In genomic region chr10:68561804-68562649, GRCh38 we compare ENCODE assay signal across 9 cellular contexts. TPM values are rescaled to one million over a fixed set of nuclear protein-coding genes. Genes with fewer than 3 reads are reported as not detected.
DNase-seq lines count a peak whose midpoint lies in the region; ATAC-seq and TF ChIP-seq lines count a peak whose summit lies in the region.
"Had no signal": no experiment of that assay in that cellular context is flagged by ENCODE, and none has a peak within 500 bp of the region (broad histone marks: within the 10 kb centered on the region; RNA-seq: fewer than 3 reads in every experiment).

No MANE protein-coding gene starts in this region.

- H3K4me1 ChIP-seq in tibial nerve, result peaks cover 0 to 55% (median 0%) of the 10 kb centered on the region in 4 donors

- TF ChIP-seq CTCF in tibial nerve (IDR thresholded peaks at IDR 0.05), result no peak

- H3K27me3 Mint-ChIP-seq in activated naive CD4-positive, alpha-beta T cell treated with anti-CD3 and anti-CD28 coated beads, Interleukin-2, amount 10 ng/mL, durations not matched to agents 7 days and 5 days, result peaks cover 95% of the 10 kb centered on the region
- peaks cover 78% of the 10 kb centered on the region for H3K27me3 Mint-ChIP-seq in activated naive CD8-positive, alpha-beta T cell treated with anti-CD3 and anti-CD28 coated beads for 36 hours

- H3K36me3 Mint-ChIP-seq in activated naive CD4-positive, alpha-beta T cell treated with anti-CD3 and anti-CD28 coated beads, Interleukin-2, amount 10 ng/mL, durations not matched to agents 7 days and 5 days, result peaks cover 5% of the 10 kb centered on the region
- H3K36me3 Mint-ChIP-seq in activated naive CD4-positive, alpha-beta T cell treated with anti-CD3 and anti-CD28 coated beads, Interleukin-2, amount 50 U/mL, for 72 hours, result peaks cover 0 to 11% of the 10 kb centered on the region in 2 donors
- H3K36me3 Mint-ChIP-seq in activated naive CD8-positive, alpha-beta T cell treated with anti-CD3 and anti-CD28 coated beads for 36 hours, result peaks cover 2% of the 10 kb centered on the region

- peaks cover 0 to 6% of the 10 kb centered on the region in 2 donors for H3K27me3 ChIP-seq in tibial nerve

- no peaks in the 10 kb centered on the region for H3K9me3 ChIP-seq in tibial nerve
- H3K9me3 ChIP-seq: neutrophil had no signal

- H3K27ac ChIP-seq in tibial nerve, result peak overlapping the region; percentile 64 to 86 (median 71)
- H3K27ac ChIP-seq: neutrophil had no signal

- peak overlapping the region; percentile 73 to 99 (median 85) for H3K4me3 ChIP-seq in tibial nerve

- H3K27ac Mint-ChIP-seq in activated naive CD4-positive, alpha-beta T cell treated with anti-CD3 and anti-CD28 coated beads, Interleukin-2, amount 10 ng/mL, durations not matched to agents 7 days and 5 days, result peak overlapping the region; percentile 25
- no peak overlapping the region for H3K27ac Mint-ChIP-seq in activated naive CD4-positive, alpha-beta T cell treated with anti-CD3 and anti-CD28 coated beads, Interleukin-2, amount 50 U/mL, for 72 hours
- no peak overlapping the region for H3K27ac Mint-ChIP-seq in activated naive CD8-positive, alpha-beta T cell treated with anti-CD3 and anti-CD28 coated beads for 36 hours

- H3K4me1 Mint-ChIP-seq in activated naive CD4-positive, alpha-beta T cell treated with anti-CD3 and anti-CD28 coated beads, Interleukin-2, amount 10 ng/mL, durations not matched to agents 7 days and 5 days, result peaks cover 36% of the 10 kb centered on the region
- peaks cover 18% of the 10 kb centered on the region for H3K4me1 Mint-ChIP-seq in activated naive CD8-positive, alpha-beta T cell treated with anti-CD3 and anti-CD28 coated beads for 36 hours

- H3K36me3 ChIP-seq in tibial nerve, result no peaks in the 10 kb centered on the region
- H3K36me3 ChIP-seq: neutrophil had no signal

- H3K4me3 Mint-ChIP-seq in activated naive CD4-positive, alpha-beta T cell treated with anti-CD3 and anti-CD28 coated beads, Interleukin-2, amount 10 ng/mL, durations not matched to agents 7 days and 5 days, result peak overlapping the region; percentile 63
- peak overlapping the region; percentile 42 for H3K4me3 Mint-ChIP-seq in activated naive CD8-positive, alpha-beta T cell treated with anti-CD3 and anti-CD28 coated beads for 36 hours

- no peak for ATAC-seq in activated naive CD4-positive, alpha-beta T cell treated with anti-CD3 and anti-CD28 coated beads, Interleukin-2, amount 50 U/mL, for 72 hours

- no peak for TF ChIP-seq EP300 in tibial nerve (IDR thresholded peaks at IDR 0.05)

- no peak for DNase-seq in activated naive CD4-positive, alpha-beta T cell treated with anti-CD3 and anti-CD28 coated beads, Interleukin-2, amount 10 ng/mL, durations not matched to agents 7 days and 5 days
- DNase-seq in activated naive CD4-positive, alpha-beta T cell treated with anti-CD3 and anti-CD28 coated beads, Interleukin-2, amount 50 U/mL, for 72 hours (ENCODE audit: low spot score in 2 of 2), result no peak
- no peak for DNase-seq in activated naive CD8-positive, alpha-beta T cell treated with anti-CD3 and anti-CD28 coated beads for 36 hours
- DNase-seq in islet precursor cell (peak; percentile 75), tibial nerve (ENCODE audit: low spot score in 2 of 2) (peak in 1 of 2 donors; percentile 10), NCI-H187 treated with DMSO at 0.1 percent for 48 hours (lab: John Stamatoyannopoulos, UW) (no peak), mesenteric fat pad (ENCODE audit: low spot score) (no peak), SW480 (ENCODE audit: low spot score) (no peak)

- 21% methylated on average over 31 of the region's 31 CpGs for WGBS in tibial nerve, 2 donors

- no peak for TF ChIP-seq POLR2A in tibial nerve (IDR thresholded peaks at IDR 0.05)

- CTCF ChIA-PET in activated naive CD4-positive, alpha-beta T cell treated with anti-CD3 and anti-CD28 coated beads, Interleukin-2, amount 10 ng/mL, durations not matched to agents 7 days and 5 days (lab: Charles Lee), result interaction anchor here (2.7 kb wide), 1 partner anchor 11 kb away, joined by 9 read pairs; no protein-coding TSS in a partner anchor

- no peaks in the 10 kb centered on the region for H3K9me3 Mint-ChIP-seq in activated naive CD4-positive, alpha-beta T cell treated with anti-CD3 and anti-CD28 coated beads, Interleukin-2, amount 10 ng/mL, durations not matched to agents 7 days and 5 days
- H3K9me3 Mint-ChIP-seq in activated naive CD4-positive, alpha-beta T cell treated with anti-CD3 and anti-CD28 coated beads, Interleukin-2, amount 50 U/mL, for 72 hours, result no peaks in the 10 kb centered on the region
- H3K9me3 Mint-ChIP-seq in activated naive CD8-positive, alpha-beta T cell treated with anti-CD3 and anti-CD28 coated beads for 36 hours, result no peaks in the 10 kb centered on the region

RNA-seq across cellular contexts. Expression of gene TET1, which starts 1.9 kb away (rescaled TPM):
- total RNA-seq in activated naive CD4-positive, alpha-beta T cell treated with anti-CD3 and anti-CD28 coated beads, Interleukin-2, amount 50 U/mL, for 72 hours, result 1 to 10 TPM in 1 of 2 donors, under 1 TPM in 1; 0.82 to 1.6 TPM
- total RNA-seq in activated naive CD8-positive, alpha-beta T cell treated with anti-CD3 and anti-CD28 coated beads for 36 hours, result under 1 TPM; 0.72 to 0.82 TPM
- total RNA-seq in tibial nerve, result 10 to 100 TPM in 3 of 4 donors, 1 to 10 TPM in 1; 7.5 to 12.9 (median 10.9) TPM
- 5.7 TPM for total RNA-seq in mesenteric fat pad

RNA-seq across cellular contexts. Expression of gene SLC25A16, which starts 34.7 kb away (rescaled TPM):
- 10 to 100 TPM; 14.4 to 20.0 TPM for total RNA-seq in activated naive CD4-positive, alpha-beta T cell treated with anti-CD3 and anti-CD28 coated beads, Interleukin-2, amount 50 U/mL, for 72 hours
- total RNA-seq in activated naive CD8-positive, alpha-beta T cell treated with anti-CD3 and anti-CD28 coated beads for 36 hours, result 10 to 100 TPM; 13.2 to 13.7 TPM
- total RNA-seq in tibial nerve (10 to 100 TPM in 3 of 4 donors, 1 to 10 TPM in 1; 8.6 to 15.9 (median 12.9) TPM), mesenteric fat pad (59.5 TPM)
